In genomic region chr15:83554558-83554957, GRCh38 we compare ENCODE assay signal across 35 cellular contexts.
"Had no signal": no experiment of that assay in that cellular context is flagged by ENCODE, and none has a peak within 500 bp of the region (broad histone marks: within the 10 kb centered on the region; RNA-seq: fewer than 3 reads in every experiment).

No MANE protein-coding gene starts in this region.

- H3K27me3 ChIP-seq: MG63 had no signal

- H3K9me3 ChIP-seq: MG63 had no signal

- H3K36me3 ChIP-seq: MG63 had no signal

- H3K4me3 ChIP-seq: MG63 had no signal

- DNase-seq: Karpas-422, Kasumi-1, MG63, MM.1S, MV-4-11, NCI-H1048, NCI-H1092, NCI-H1092 treated with DMSO at 0.1 percent for 48 hours, NCI-H1105, NCI-H1105 treated with DMSO at 0.1 percent for 48 hours, NCI-H1417, NCI-H1417 treated with DMSO at 0.1 percent for 48 hours, NCI-H1436, NCI-H1436 treated with DMSO at 0.1 percent for 48 hours, NCI-H146, NCI-H1694, NCI-H1694 treated with DMSO at 0.1 percent for 48 hours, NCI-H187, NCI-H187 treated with DMSO at 0.1 percent for 48 hours, NCI-H1930, NCI-H2029, NCI-H2029 treated with DMSO at 0.1 percent for 48 hours, NCI-H2081, NCI-H2081 treated with DMSO at 0.1 percent for 48 hours, NCI-H2107, NCI-H2171, NCI-H2171 treated with DMSO at 0.1 percent for 48 hours, NCI-H2227 treated with DMSO at 0.1 percent for 48 hours, NCI-H226, NCI-H345, NCI-H446, NCI-H446 treated with DMSO at 0.1 percent for 48 hours, NCI-H510A, NCI-H510A treated with DMSO at 0.1 percent for 48 hours, NCI-H524 had no signal
